ENCODE assay signal across 1 cellular context in the genomic region with DNA sequence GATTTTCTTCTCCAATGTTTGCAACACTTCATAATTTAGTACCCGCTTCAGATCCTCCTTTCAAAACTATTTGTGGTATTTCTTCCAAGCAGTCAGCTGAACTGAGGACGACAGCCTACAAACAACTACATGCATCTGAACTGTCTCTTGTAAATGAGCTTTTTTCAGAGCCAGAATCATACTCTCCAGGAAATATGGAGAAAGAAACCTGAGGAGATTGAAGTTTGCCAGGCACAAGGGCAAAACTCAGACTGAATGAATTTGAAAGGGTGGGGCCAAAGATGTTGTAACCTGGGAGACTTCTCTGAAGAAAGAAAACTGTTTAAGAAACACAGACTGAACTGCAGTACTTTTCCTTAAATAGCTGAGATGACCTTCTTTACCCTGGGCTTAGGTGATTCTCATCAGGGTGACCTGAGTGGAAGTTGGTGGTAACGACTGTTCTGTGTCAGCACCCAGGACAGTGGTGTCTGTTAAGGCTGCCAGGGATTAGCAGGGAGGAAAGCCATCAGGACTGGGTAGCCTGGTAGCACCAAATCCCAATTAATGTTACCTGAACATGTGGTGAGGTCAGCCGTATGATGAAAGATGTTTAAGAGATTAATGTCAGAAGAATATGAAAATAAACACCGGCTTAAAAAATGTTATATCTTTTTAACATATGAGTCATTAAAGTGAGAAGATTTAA.
TF ChIP-seq lines count a peak whose summit lies in the region.

No MANE protein-coding gene starts in this region.

TF ChIP-seq in GM23338, 12 proteins besides CTCF, POLR2A, EP300 and RAD21 (continued from another document):
- TF ChIP-seq, protein P1, sequence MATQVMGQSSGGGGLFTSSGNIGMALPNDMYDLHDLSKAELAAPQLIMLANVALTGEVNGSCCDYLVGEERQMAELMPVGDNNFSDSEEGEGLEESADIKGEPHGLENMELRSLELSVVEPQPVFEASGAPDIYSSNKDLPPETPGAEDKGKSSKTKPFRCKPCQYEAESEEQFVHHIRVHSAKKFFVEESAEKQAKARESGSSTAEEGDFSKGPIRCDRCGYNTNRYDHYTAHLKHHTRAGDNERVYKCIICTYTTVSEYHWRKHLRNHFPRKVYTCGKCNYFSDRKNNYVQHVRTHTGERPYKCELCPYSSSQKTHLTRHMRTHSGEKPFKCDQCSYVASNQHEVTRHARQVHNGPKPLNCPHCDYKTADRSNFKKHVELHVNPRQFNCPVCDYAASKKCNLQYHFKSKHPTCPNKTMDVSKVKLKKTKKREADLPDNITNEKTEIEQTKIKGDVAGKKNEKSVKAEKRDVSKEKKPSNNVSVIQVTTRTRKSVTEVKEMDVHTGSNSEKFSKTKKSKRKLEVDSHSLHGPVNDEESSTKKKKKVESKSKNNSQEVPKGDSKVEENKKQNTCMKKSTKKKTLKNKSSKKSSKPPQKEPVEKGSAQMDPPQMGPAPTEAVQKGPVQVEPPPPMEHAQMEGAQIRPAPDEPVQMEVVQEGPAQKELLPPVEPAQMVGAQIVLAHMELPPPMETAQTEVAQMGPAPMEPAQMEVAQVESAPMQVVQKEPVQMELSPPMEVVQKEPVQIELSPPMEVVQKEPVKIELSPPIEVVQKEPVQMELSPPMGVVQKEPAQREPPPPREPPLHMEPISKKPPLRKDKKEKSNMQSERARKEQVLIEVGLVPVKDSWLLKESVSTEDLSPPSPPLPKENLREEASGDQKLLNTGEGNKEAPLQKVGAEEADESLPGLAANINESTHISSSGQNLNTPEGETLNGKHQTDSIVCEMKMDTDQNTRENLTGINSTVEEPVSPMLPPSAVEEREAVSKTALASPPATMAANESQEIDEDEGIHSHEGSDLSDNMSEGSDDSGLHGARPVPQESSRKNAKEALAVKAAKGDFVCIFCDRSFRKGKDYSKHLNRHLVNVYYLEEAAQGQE (IDR thresholded peaks at IDR 0.05; ENCODE audit: unreplicated experiment), result peak; percentile 14
